Comparison of ENCODE assay signal across 31 cellular contexts in genomic region chr11:7528514-7529049, GRCh38. TPM values are rescaled to one million over a fixed set of nuclear protein-coding genes. Genes with fewer than 3 reads are reported as not detected.
DNase-seq lines count a peak whose midpoint lies in the region; ATAC-seq and TF ChIP-seq lines count a peak whose summit lies in the region.
"Had no signal": no experiment of that assay in that cellular context is flagged by ENCODE, and none has a peak within 500 bp of the region (broad histone marks: within the 10 kb centered on the region; RNA-seq: fewer than 3 reads in every experiment).

No MANE protein-coding gene starts in this region.

- no TSS peak for BruUV-seq in mammary epithelial cell (replicated peaks; lab: Mats Ljungman, UMichigan)

- H4K20me1 ChIP-seq in mammary epithelial cell (ENCODE audit: insufficient read depth, low read length) = no peaks in the 10 kb centered on the region

- H3K9me3 Mint-ChIP-seq in CD4-positive, alpha-beta memory T cell = no peaks in the 10 kb centered on the region
- H3K9me3 Mint-ChIP-seq in T-cell = no peaks in the 10 kb centered on the region
- H3K9me3 Mint-ChIP-seq in naive thymus-derived CD4-positive, alpha-beta T cell = no peaks in the 10 kb centered on the region
- H3K9me3 Mint-ChIP-seq: CD14-positive monocyte had no signal

- H3K4me1 Mint-ChIP-seq in CD4-positive, alpha-beta memory T cell = peaks cover 32 to 95% (median 41%) of the 10 kb centered on the region in 4 donors
- H3K4me1 Mint-ChIP-seq in T-cell = peaks cover 64 to 78% (median 77%) of the 10 kb centered on the region in 3 donors
- H3K4me1 Mint-ChIP-seq in naive thymus-derived CD4-positive, alpha-beta T cell = peaks cover 11 to 74% (median 54%) of the 10 kb centered on the region in 7 donors

- TF ChIP-seq CTCF in mammary epithelial cell (conservative IDR thresholded peaks at IDR 0.05 in 1 of 2, IDR thresholded peaks at IDR 0.05 in 1 of 2; ENCODE audit: extremely low read depth in 1 of 2, insufficient read depth in 1 of 2, low read depth in 1 of 2, low read length in 2 of 2) = no peak

- WGBS in mammary epithelial cell (ENCODE audit: low coverage, missing lambda C conversion rate) = 43% methylated on average over 4 of the region's 4 CpGs

- in situ Hi-C loops in mammary epithelial cell (cut with MboI; ENCODE audit: low sequenced_read_pairs in 2 of 2) = no loop called here

- no peak overlapping the region for H3K9ac ChIP-seq in mammary epithelial cell (ENCODE audit: insufficient read depth, low read length)

- ATAC-seq in GM18511 (IDR thresholded peaks at IDR 0.05; ENCODE audit: unreplicated experiment) (peak; percentile 29), T-cell (replicated peaks in 1 of 4) (no peak), HG03280 (IDR thresholded peaks at IDR 0.05; ENCODE audit: unreplicated experiment) (no peak)
- ATAC-seq in naive thymus-derived CD4-positive, alpha-beta T cell = no peak
- ATAC-seq: activated CD4-positive, CD25-positive, alpha-beta regulatory T cell treated with anti-CD3 and anti-CD28 coated beads, Interleukin-2, amount 50 U/mL, for 24 hours; K562; left lobe of liver; sciatic nerve had no signal

- no peaks in the 10 kb centered on the region for H3K36me3 ChIP-seq in CD4-positive, alpha-beta memory T cell (ENCODE audit: insufficient read depth, low read length)
- no peaks in the 10 kb centered on the region for H3K36me3 ChIP-seq in naive thymus-derived CD4-positive, alpha-beta T cell (ENCODE audit: control insufficient read depth in 2 of 3, insufficient read depth in 3 of 3, low read length in 3 of 3)
- H3K36me3 ChIP-seq in mammary epithelial cell (ENCODE audit: insufficient read depth, low read length) = no peaks in the 10 kb centered on the region
- H3K36me3 ChIP-seq: esophagus muscularis mucosa, prostate gland, SJCRH30 had no signal

- peak overlapping the region in 5 of 8 donors; percentile 5 to 52 (median 32) for H3K4me3 Mint-ChIP-seq in CD4-positive, alpha-beta memory T cell
- H3K4me3 Mint-ChIP-seq in T-cell = peak overlapping the region in 1 of 3 donors; percentile 70
- H3K4me3 Mint-ChIP-seq in naive thymus-derived CD4-positive, alpha-beta T cell = peak overlapping the region in 8 of 10 donors; percentile 3 to 89 (median 50)
- H3K4me3 Mint-ChIP-seq: CD14-positive monocyte had no signal

- H3K27me3 Mint-ChIP-seq in CD4-positive, alpha-beta memory T cell = no peaks in the 10 kb centered on the region
- H3K27me3 Mint-ChIP-seq in T-cell = no peaks in the 10 kb centered on the region
- H3K27me3 Mint-ChIP-seq in naive thymus-derived CD4-positive, alpha-beta T cell = peaks cover 0 to 7% (median 0%) of the 10 kb centered on the region in 5 donors

- H3K27ac Mint-ChIP-seq in CD4-positive, alpha-beta memory T cell = peak overlapping the region; percentile 3 to 92 (median 70)
- peak overlapping the region; percentile 68 to 84 for H3K27ac Mint-ChIP-seq in T-cell
- peak overlapping the region in 8 of 9 donors; percentile 37 to 93 (median 80) for H3K27ac Mint-ChIP-seq in naive thymus-derived CD4-positive, alpha-beta T cell

- H3K4me2 ChIP-seq in mammary epithelial cell (ENCODE audit: insufficient read depth, low read depth, low read length) = no peak overlapping the region

- H3K9me3 ChIP-seq in CD4-positive, alpha-beta memory T cell (ENCODE audit: control insufficient read depth in 1 of 2, low read length in 2 of 2) = no peaks in the 10 kb centered on the region
- no peaks in the 10 kb centered on the region for H3K9me3 ChIP-seq in naive thymus-derived CD4-positive, alpha-beta T cell (ENCODE audit: control insufficient read depth in 2 of 3, low read length in 3 of 3)
- no peaks in the 10 kb centered on the region for H3K9me3 ChIP-seq in mammary epithelial cell (replicated peaks; ENCODE audit: insufficient read depth, low read length)
- H3K9me3 ChIP-seq: esophagus muscularis mucosa, prostate gland, SJCRH30, testis had no signal

- H3K4me1 ChIP-seq in CD4-positive, alpha-beta memory T cell (ENCODE audit: insufficient read depth, low read length) = peaks cover 75% of the 10 kb centered on the region
- H3K4me1 ChIP-seq in naive thymus-derived CD4-positive, alpha-beta T cell (ENCODE audit: control insufficient read depth in 2 of 2, insufficient read depth in 2 of 2, low read length in 2 of 2) = peaks cover 29 to 74% of the 10 kb centered on the region in 2 donors
- no peaks in the 10 kb centered on the region for H3K4me1 ChIP-seq in mammary epithelial cell (ENCODE audit: insufficient read depth, low read length)
- H3K4me1 ChIP-seq: prostate gland, SJCRH30, testis had no signal

- POLR2A ChIA-PET in CD4-positive, alpha-beta memory T cell (lab: Charles Lee; ENCODE audit: partially characterized antibody) = interaction anchor here (0.7 kb wide), 1 partner anchor 1117 kb away, joined by 3 read pairs; no protein-coding TSS in a partner anchor
- POLR2A ChIA-PET in T-cell (lab: Charles Lee) = no interaction called here
- POLR2A ChIA-PET in naive thymus-derived CD4-positive, alpha-beta T cell (lab: Charles Lee) = interaction anchor here (0.6 to 3.0 kb wide), 4 partner anchors 8 to 1161 kb away, joined by 4 to 17 read pairs (median 4); no protein-coding TSS in a partner anchor

- H3K27ac ChIP-seq in CD4-positive, alpha-beta memory T cell (ENCODE audit: low read depth, low read length) = no peak overlapping the region
- H3K27ac ChIP-seq in naive thymus-derived CD4-positive, alpha-beta T cell (ENCODE audit: low read depth, low read length) = peak overlapping the region; percentile 9
- no peak overlapping the region for H3K27ac ChIP-seq in mammary epithelial cell (ENCODE audit: insufficient read depth, low read depth, low read length)
- H3K27ac ChIP-seq: esophagus muscularis mucosa, prostate gland, SJCRH30, testis had no signal

- CTCF ChIA-PET in CD4-positive, alpha-beta memory T cell (lab: Charles Lee; ENCODE audit: partially characterized antibody) = no interaction called here
- CTCF ChIA-PET in T-cell (lab: Charles Lee) = no interaction called here
- CTCF ChIA-PET in naive thymus-derived CD4-positive, alpha-beta T cell (lab: Charles Lee) = interaction anchor here (1.1 kb wide), 1 partner anchor 15 kb away, joined by 5 read pairs; the partner anchor contains the start of gene PPFIBP2
- CTCF ChIA-PET in mammary epithelial cell (lab: Charles Lee; ENCODE audit: low non-redundant PET) = no interaction called here

- intact Hi-C loops in CD4-positive, alpha-beta memory T cell (cut with micrococcal nuclease) = loop anchor here (10.0 kb wide), 1 partner anchor 1156 kb away; the partner anchor contains the start of genes RPL27A and TRIM66
- intact Hi-C loops in naive thymus-derived CD4-positive, alpha-beta T cell (cut with micrococcal nuclease) = loop anchor here in 1 of 2 donors (5.0 kb wide), 1 partner anchor 1296 kb away; the partner anchor contains the start of gene FHIP1B
- intact Hi-C loops in mammary epithelial cell (cut with micrococcal nuclease) = no loop called here

- H2AFZ ChIP-seq in mammary epithelial cell (ENCODE audit: low read depth, low read length) = no peak overlapping the region

- H3K36me3 Mint-ChIP-seq in CD4-positive, alpha-beta memory T cell = peaks cover 0 to 3% of the 10 kb centered on the region in 2 donors
- H3K36me3 Mint-ChIP-seq in T-cell = no peaks in the 10 kb centered on the region
- peaks cover 0 to 11% (median 0%) of the 10 kb centered on the region in 5 donors for H3K36me3 Mint-ChIP-seq in naive thymus-derived CD4-positive, alpha-beta T cell

- H3K4me3 ChIP-seq in CD4-positive, alpha-beta memory T cell (ENCODE audit: low read length in 2 of 2) = no peak overlapping the region
- no peak overlapping the region for H3K4me3 ChIP-seq in naive thymus-derived CD4-positive, alpha-beta T cell (ENCODE audit: low read length)
- no peak overlapping the region for H3K4me3 ChIP-seq in mammary epithelial cell (replicated peaks in 1 of 3; ENCODE audit: insufficient read depth in 1 of 3, low read depth in 2 of 3, low read length in 3 of 3)
- H3K4me3 ChIP-seq: esophagus muscularis mucosa, K562, prostate gland, SJCRH30, testis had no signal

- dilution Hi-C loops in mammary epithelial cell (cut with HindIII; ENCODE audit: low sequenced_read_pairs) = no loop called here

- no peak for DNase-seq in CD4-positive, alpha-beta memory T cell
- DNase-seq in T-cell (no peak), mammary epithelial cell (no peak), SKM-1 (lab: John Stamatoyannopoulos, UW; ENCODE audit: unreplicated experiment) (no peak), iPS-NIHi7 (ENCODE audit: extremely low spot score) (no peak)
- no peak for DNase-seq in naive thymus-derived CD4-positive, alpha-beta T cell
- DNase-seq: activated CD8-positive, alpha-beta memory T cell treated with anti-CD3 and anti-CD28 coated beads for 24 hours; activated gamma-delta T cell treated with Interleukin-2 at 50 U/mL for 16 hours; activated T-cell treated with anti-CD3 and anti-CD28 coated beads, Interleukin-2, amount 50 U/mL, for 1 hour; aorta; cortex of kidney; mesendoderm; NCI-H1105 treated with DMSO at 0.1 percent for 48 hours; NCI-H1930; NCI-H2227 treated with DMSO at 0.1 percent for 48 hours; SJCRH30; stimulated activated naive CD4-positive, alpha-beta T cell treated with Interleukin-2 at 50 U/mL for 16 hours; T-helper 1 cell; testis had no signal

- H3K79me2 ChIP-seq in mammary epithelial cell (ENCODE audit: insufficient read depth, low read length) = no peaks in the 10 kb centered on the region

- no peaks in the 10 kb centered on the region for H3K27me3 ChIP-seq in CD4-positive, alpha-beta memory T cell (ENCODE audit: insufficient read depth, low read length)
- no peaks in the 10 kb centered on the region for H3K27me3 ChIP-seq in naive thymus-derived CD4-positive, alpha-beta T cell (ENCODE audit: control insufficient read depth in 2 of 2, insufficient read depth in 2 of 2, low read length in 2 of 2)
- no peaks in the 10 kb centered on the region for H3K27me3 ChIP-seq in mammary epithelial cell (ENCODE audit: insufficient read depth, low read length)
- H3K27me3 ChIP-seq: esophagus muscularis mucosa, SJCRH30, testis had no signal

RNA-seq across cellular contexts. Expression of gene PPFIBP2, which starts 14.8 kb away (rescaled TPM):
- total RNA-seq in CD4-positive, alpha-beta memory T cell = 10 to 100 TPM; 18.5 to 22.0 TPM
- polyA plus RNA-seq in CD4-positive, alpha-beta memory T cell = 10 to 100 TPM in 1 of 2 donors, 1 to 10 TPM in 1; 4.0 to 19.5 TPM
- total RNA-seq in T-cell (10 to 100 TPM; 12.5 to 46.6 (median 35.2) TPM), mammary epithelial cell (1 to 10 TPM; 8.3 to 8.4 TPM)
- total RNA-seq in naive thymus-derived CD4-positive, alpha-beta T cell = 10 to 100 TPM in 4 of 5 experiments, 1 to 10 TPM in 1; 5.7 to 55.6 (median 45.9) TPM
- polyA plus RNA-seq in naive thymus-derived CD4-positive, alpha-beta T cell = 10 to 100 TPM in 1 of 2 donors, 1 to 10 TPM in 1; 7.0 to 29.4 TPM
- polyA plus RNA-seq in mammary epithelial cell = 2.5 TPM
- polyA minus RNA-seq in mammary epithelial cell = 47.1 TPM

RNA-seq across cellular contexts. Expression of gene OLFML1, which starts 43.3 kb away (rescaled TPM):
- total RNA-seq in CD4-positive, alpha-beta memory T cell = not detected
- polyA plus RNA-seq in CD4-positive, alpha-beta memory T cell = not detected
- under 1 TPM in 1 of 5 donors, not detected in 4; 0.16 TPM for total RNA-seq in T-cell
- not detected for total RNA-seq in naive thymus-derived CD4-positive, alpha-beta T cell
- under 1 TPM in 1 of 2 donors, not detected in 1; 0.18 TPM for polyA plus RNA-seq in naive thymus-derived CD4-positive, alpha-beta T cell
- total RNA-seq in mammary epithelial cell = under 1 TPM in 1 of 2 donors, not detected in 1; 0.17 TPM
- not detected for polyA plus RNA-seq in mammary epithelial cell
- polyA minus RNA-seq in mammary epithelial cell = not detected
- total RNA-seq: HT-29, K562, MCF 10A, RPMI7951, SJCRH30 had no signal
- polyA plus RNA-seq: K562 had no signal

Comparison
In these comparisons a context has a peak if more than half of its experiments do, and no peak if none do; other contexts are left out.
1. POLR2A ChIA-PET loops: an anchor here in CD4-positive, alpha-beta memory T cell (0.7 kb wide) and naive thymus-derived CD4-positive, alpha-beta T cell (0.6 to 3.0 kb wide); none called in T-cell.